In genomic region chr10:79155301-79156081, GRCh38 we compare ENCODE assay signal across 10 cellular contexts.
DNase-seq lines count a peak whose midpoint lies in the region; ATAC-seq and TF ChIP-seq lines count a peak whose summit lies in the region.
"Had no signal": no experiment of that assay in that cellular context is flagged by ENCODE, and none has a peak within 500 bp of the region (broad histone marks: within the 10 kb centered on the region; RNA-seq: fewer than 3 reads in every experiment).

No MANE protein-coding gene starts in this region.

- H3K36me3 ChIP-seq in KOPT-K1 (ENCODE audit: insufficient read depth, low read length) (peaks cover 44% of the 10 kb centered on the region; the same call in 1 of the 2 replicates), muscle layer of duodenum (ENCODE audit: control insufficient read depth in 1 of 2, insufficient read depth in 2 of 2, low read length in 2 of 2) (no peaks in the 10 kb centered on the region)

- ATAC-seq in GM18873 (IDR thresholded peaks at IDR 0.05; ENCODE audit: low FRiP score, unreplicated experiment) = no peak

- no peaks in the 10 kb centered on the region for H3K9me3 ChIP-seq in KOPT-K1 (ENCODE audit: insufficient read depth, low read length, poor library complexity, severe bottlenecking)
- no peaks in the 10 kb centered on the region for H3K9me3 ChIP-seq in muscle layer of duodenum (ENCODE audit: control insufficient read depth in 1 of 2, low read length in 2 of 2)

- H3K27ac ChIP-seq in KOPT-K1 (ENCODE audit: low read depth, low read length, poor library complexity, severe bottlenecking) (peak overlapping the region; percentile 24), muscle layer of duodenum (ENCODE audit: low read length) (peak overlapping the region; percentile 31)

- DNase-seq in AG09319 (ENCODE audit: extremely low read depth, low read depth) (no peak), choroid plexus epithelial cell (ENCODE audit: low read depth) (peak; percentile 18), NCI-H774 (lab: John Stamatoyannopoulos, UW) (no peak), germinal center (ENCODE audit: low spot score) (no peak), ecto neural progenitor cell (ENCODE audit: low spot score) (no peak)
- DNase-seq: DMS53, NCI-H1436 treated with DMSO at 0.1 percent for 48 hours had no signal

- peaks cover 34 to 62% of the 10 kb centered on the region in 2 donors for H3K4me1 ChIP-seq in muscle layer of duodenum (ENCODE audit: control insufficient read depth in 1 of 2, insufficient read depth in 2 of 2, low read length in 2 of 2)

- peak; percentile 19 for TF ChIP-seq CTCF in AG09319 (IDR thresholded peaks at IDR 0.05; ENCODE audit: low read depth, low read length)
- peak; percentile 11 for TF ChIP-seq CTCF in choroid plexus epithelial cell (conservative IDR thresholded peaks at IDR 0.05; ENCODE audit: low read depth, low read length)

- H3K27me3 ChIP-seq in muscle layer of duodenum (ENCODE audit: low read depth, low read length) = no peaks in the 10 kb centered on the region

- H3K4me3 ChIP-seq in choroid plexus epithelial cell (ENCODE audit: low read depth, low read length) (no peak overlapping the region), muscle layer of duodenum (ENCODE audit: low read depth in 1 of 2, low read length in 2 of 2) (no peak overlapping the region)
